In the genomic region with DNA sequence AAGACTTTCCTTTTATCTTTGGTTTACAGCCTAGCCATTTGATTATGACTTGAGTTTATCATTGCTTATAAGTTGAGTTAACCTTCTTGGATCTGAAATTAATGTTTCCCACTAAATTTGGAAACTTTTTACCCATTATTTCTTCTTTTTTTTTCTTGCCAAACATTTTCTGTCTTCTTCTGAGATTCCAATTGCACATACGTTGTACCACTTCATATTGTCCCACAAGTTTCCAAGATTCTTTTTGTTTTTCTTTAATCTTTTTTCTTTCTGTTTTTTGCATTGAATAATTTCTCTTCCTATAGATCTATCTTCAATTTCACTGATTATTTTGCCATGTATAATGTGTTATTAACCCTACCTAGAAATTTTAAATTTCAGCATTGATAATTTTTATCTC, we compare ENCODE assay signal across 9 cellular contexts. TPM values are rescaled to one million over a fixed set of nuclear protein-coding genes. Genes with fewer than 3 reads are reported as not detected.
"Had no signal": no experiment of that assay in that cellular context is flagged by ENCODE, and none has a peak within 500 bp of the region (broad histone marks: within the 10 kb centered on the region; RNA-seq: fewer than 3 reads in every experiment).

No MANE protein-coding gene starts in this region.

- H3K9me3 ChIP-seq: HAP-1 had no signal

- ATAC-seq: HCT116, HepG2 had no signal

- H3K27ac ChIP-seq: GM23248, HL-60 had no signal

- H3K4me1 ChIP-seq: HAP-1 had no signal

- FAIRE-seq: HepG2 had no signal

- H3K4me3 ChIP-seq: GM23248, HAP-1 had no signal

- DNase-seq: GM23248, GOT3, H7, Kasumi-1, KG1 had no signal

RNA-seq across cellular contexts. Expression of gene LONRF2, which starts 18.6 kb away (rescaled TPM):
- total RNA-seq: H7, HepG2 had no signal
